Comparison of ENCODE assay signal across 6 cellular contexts in genomic region chr17:49103360-49103759, GRCh38. TPM values are rescaled to one million over a fixed set of nuclear protein-coding genes. Genes with fewer than 3 reads are reported as not detected.
"Had no signal": no experiment of that assay in that cellular context is flagged by ENCODE, and none has a peak within 500 bp of the region (broad histone marks: within the 10 kb centered on the region; RNA-seq: fewer than 3 reads in every experiment).

No MANE protein-coding gene starts in this region.

RNA-seq across cellular contexts. Expression of gene B4GALNT2, which starts 29.2 kb away (rescaled TPM):
- total RNA-seq: subcutaneous adipose tissue, temporal lobe, thoracic aorta, tibial nerve, urinary bladder, vagina had no signal
- polyA plus RNA-seq: urinary bladder had no signal
